ENCODE assay signal across 11 cellular contexts in genomic region chr2:24342110-24342910, GRCh38. TPM values are rescaled to one million over a fixed set of nuclear protein-coding genes. Genes with fewer than 3 reads are reported as not detected.
DNase-seq lines count a peak whose midpoint lies in the region; ATAC-seq and FAIRE-seq lines count a peak whose summit lies in the region.
"Had no signal": no experiment of that assay in that cellular context is flagged by ENCODE, and none has a peak within 500 bp of the region (broad histone marks: within the 10 kb centered on the region; RNA-seq: fewer than 3 reads in every experiment).

No MANE protein-coding gene starts in this region.

- H3K4me3 ChIP-seq in small intestine (ENCODE audit: low read depth in 1 of 2, low read length in 2 of 2), result no peak overlapping the region
- H3K4me3 ChIP-seq: gastroesophageal sphincter had no signal

- FAIRE-seq in small intestine (lab: Jason Lieb, UNC), result no peak

- 82 to 83% (median 82%) methylated on average over 9 of the region's 9 CpGs for WGBS in small intestine, 3 donors

- H3K4me1 Mint-ChIP-seq in activated T-helper 17 cell treated with anti-CD3 and anti-CD28 coated beads, Interleukin-2, amount 50 U/mL, for 72 hours, result peaks cover 52% of the 10 kb centered on the region

- no peaks in the 10 kb centered on the region for H3K27me3 ChIP-seq in small intestine (ENCODE audit: control insufficient read depth in 2 of 2, insufficient read depth in 2 of 2, low read length in 2 of 2)
- H3K27me3 ChIP-seq: gastroesophageal sphincter had no signal

- peak overlapping the region in 1 of 2 donors; percentile 20 for H3K27ac ChIP-seq in small intestine (ENCODE audit: low read depth in 1 of 2, low read length in 1 of 2)
- H3K27ac ChIP-seq: gastroesophageal sphincter had no signal

- H3K27me3 Mint-ChIP-seq in activated T-helper 17 cell treated with anti-CD3 and anti-CD28 coated beads, Interleukin-2, amount 50 U/mL, for 72 hours, result no peaks in the 10 kb centered on the region

- no peaks in the 10 kb centered on the region for H3K36me3 ChIP-seq in small intestine (ENCODE audit: control insufficient read depth in 2 of 2, insufficient read depth in 2 of 2, low read length in 2 of 2)
- H3K36me3 ChIP-seq: gastroesophageal sphincter had no signal

- peak overlapping the region; percentile 23 for H3K4me3 Mint-ChIP-seq in activated T-helper 17 cell treated with anti-CD3 and anti-CD28 coated beads, Interleukin-2, amount 50 U/mL, for 72 hours
- H3K4me3 Mint-ChIP-seq: nephron had no signal

- H3K4me1 ChIP-seq in small intestine (ENCODE audit: control insufficient read depth in 2 of 2, insufficient read depth in 1 of 2, low read depth in 1 of 2, low read length in 1 of 2), result peaks cover 2 to 9% of the 10 kb centered on the region in 2 donors

- no peaks in the 10 kb centered on the region for H3K9me3 Mint-ChIP-seq in activated T-helper 17 cell treated with anti-CD3 and anti-CD28 coated beads, Interleukin-2, amount 50 U/mL, for 72 hours
- H3K9me3 Mint-ChIP-seq: nephron had no signal

- peak; percentile 59 for ATAC-seq in GM19023 (IDR thresholded peaks at IDR 0.05; ENCODE audit: unreplicated experiment)
- ATAC-seq in HG02798 (IDR thresholded peaks at IDR 0.05; ENCODE audit: poor library complexity, unreplicated experiment), result peak; percentile 61
- ATAC-seq in activated T-helper 17 cell treated with anti-CD3 and anti-CD28 coated beads, Interleukin-2, amount 50 U/mL, for 72 hours (replicated peaks), result peak; percentile 71
- no peak for ATAC-seq in GM21515 (IDR thresholded peaks at IDR 0.05; ENCODE audit: unreplicated experiment)
- ATAC-seq: gastroesophageal sphincter had no signal

- no peaks in the 10 kb centered on the region for H3K36me3 Mint-ChIP-seq in activated T-helper 17 cell treated with anti-CD3 and anti-CD28 coated beads, Interleukin-2, amount 50 U/mL, for 72 hours (ENCODE audit: low read depth)

- peak overlapping the region; percentile 18 for H3K27ac Mint-ChIP-seq in activated T-helper 17 cell treated with anti-CD3 and anti-CD28 coated beads, Interleukin-2, amount 50 U/mL, for 72 hours
- H3K27ac Mint-ChIP-seq: nephron had no signal

- DNase-seq in small intestine, result peak; percentile 57
- DNase-seq in NCI-H1105 (lab: John Stamatoyannopoulos, UW), result no peak
- no peak for DNase-seq in DMS53 treated with DMSO at 0.1 percent for 48 hours (lab: John Stamatoyannopoulos, UW; ENCODE audit: unreplicated experiment)
- DNase-seq: KBM-7, SIG-M5 had no signal

- H3K9me3 ChIP-seq in small intestine (ENCODE audit: control insufficient read depth, low read depth), result no peaks in the 10 kb centered on the region
- H3K9me3 ChIP-seq: gastroesophageal sphincter had no signal

RNA-seq across cellular contexts. Expression of gene ITSN2, which starts 18.0 kb away (rescaled TPM):
- total RNA-seq in activated T-helper 17 cell treated with anti-CD3 and anti-CD28 coated beads, Interleukin-2, amount 50 U/mL, for 72 hours, result 10 to 100 TPM; 45.6 to 64.6 TPM
- 10 to 100 TPM; 16.3 to 37.1 (median 23.0) TPM for polyA plus RNA-seq in small intestine
